ENCODE assay signal across 20 cellular contexts in the genomic region with DNA sequence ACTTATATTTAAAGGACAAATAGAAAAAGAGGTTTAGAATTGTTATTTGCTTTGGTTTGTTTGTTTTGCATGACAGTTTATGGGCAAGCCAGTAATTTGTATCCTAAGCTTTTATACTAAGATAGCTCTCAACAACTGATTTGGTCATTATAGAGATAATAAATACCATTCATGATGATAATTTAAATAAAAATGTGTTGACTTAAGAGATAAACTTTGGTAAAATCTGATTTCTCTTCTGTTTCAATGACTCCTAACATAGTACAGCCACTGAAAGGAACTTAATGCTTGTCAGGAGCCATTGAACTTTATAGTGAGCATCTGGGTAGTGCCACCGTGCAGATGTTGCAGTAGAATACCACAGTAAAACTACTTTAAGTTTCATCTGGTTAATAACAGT.
A peak's percentile ranks its signal among the peaks of the same experiment; 100 is the strongest.
DNase-seq lines count a peak whose midpoint lies in the region; ATAC-seq and TF ChIP-seq lines count a peak whose summit lies in the region.
"Had no signal": no experiment of that assay in that cellular context is flagged by ENCODE, and none has a peak within 500 bp of the region (broad histone marks: within the 10 kb centered on the region; RNA-seq: fewer than 3 reads in every experiment).

No MANE protein-coding gene starts in this region.

- no peaks in the 10 kb centered on the region for H4K20me1 ChIP-seq in Karpas-422 (ENCODE audit: insufficient read depth, low read depth, low read length)
- H4K20me1 ChIP-seq: BLaER1 had no signal

- H3K4me1 Mint-ChIP-seq in endothelial cell (ENCODE audit: unreplicated experiment) = peaks cover 30% of the 10 kb centered on the region

- no peak overlapping the region for H2AFZ ChIP-seq in Karpas-422 (ENCODE audit: low read length)
- H2AFZ ChIP-seq: GM23338 had no signal

- no peak for ATAC-seq in HG02885 (IDR thresholded peaks at IDR 0.05; ENCODE audit: poor library complexity, unreplicated experiment)
- ATAC-seq: A549, GM23338, Panc1 had no signal

- TF ChIP-seq CTCF in endothelial cell (IDR thresholded peaks at IDR 0.05; ENCODE audit: unreplicated experiment) = no peak

- H3K4me1 ChIP-seq in Karpas-422 (ENCODE audit: low read length) = peaks cover 37% of the 10 kb centered on the region
- H3K4me1 ChIP-seq: SJSA1 had no signal

- DNase-seq in NCI-H1105 treated with DMSO at 0.1 percent for 48 hours (lab: John Stamatoyannopoulos, UW) (peak; percentile 28), NCI-H1105 (lab: John Stamatoyannopoulos, UW) (no peak), Karpas-422 (no peak), NCI-H69 (lab: John Stamatoyannopoulos, UW) (peak; percentile 64), endothelial cell (ENCODE audit: low spot score) (no peak)
- DNase-seq in NK-92 treated with Interleukin-12 subunit alpha and Interleukin-12 subunit beta, amount 100 ng/mL, for 24 hours (lab: John Stamatoyannopoulos, UW) = no peak
- DNase-seq: Calu3; CD4-positive, alpha-beta memory T cell; HCEC 1CT; MV-4-11; NCI-H187 treated with DMSO at 0.1 percent for 48 hours; NCI-H2171 treated with DMSO at 0.1 percent for 48 hours; NCI-H446; NCI-H82 had no signal

- H3K27ac Mint-ChIP-seq in endothelial cell (ENCODE audit: unreplicated experiment) = peak overlapping the region; percentile 48
- H3K27ac Mint-ChIP-seq: GM23338 had no signal

- H3K27me3 Mint-ChIP-seq in endothelial cell (ENCODE audit: unreplicated experiment) = peaks cover 3% of the 10 kb centered on the region
- H3K27me3 Mint-ChIP-seq: CD4-positive, alpha-beta memory T cell had no signal

- H3K4me3 ChIP-seq in Karpas-422 (ENCODE audit: low read length) = no peak overlapping the region
- H3K4me3 ChIP-seq: A549, BLaER1, GM23338, SJSA1 had no signal

- H3K4me2 ChIP-seq in Karpas-422 (ENCODE audit: low read depth, low read length, poor library complexity, severe bottlenecking) = no peak overlapping the region
- H3K4me2 ChIP-seq: A549, GM23338 had no signal

- H3K36me3 ChIP-seq in Karpas-422 (ENCODE audit: insufficient read depth, low read length) = no peaks in the 10 kb centered on the region
- H3K36me3 ChIP-seq: SJSA1 had no signal

- H3K9me2 ChIP-seq in Karpas-422 (replicated peaks; ENCODE audit: insufficient read depth, low read length) = no peaks in the 10 kb centered on the region; the same call in 1 of the 2 replicates

- H3K36me3 Mint-ChIP-seq in endothelial cell (ENCODE audit: low read depth, unreplicated experiment) = no peaks in the 10 kb centered on the region

- no peak overlapping the region for H3K9ac ChIP-seq in Karpas-422 (ENCODE audit: low read length)
- H3K9ac ChIP-seq: BLaER1 had no signal

- peaks cover 66% of the 10 kb centered on the region for H3K79me2 ChIP-seq in Karpas-422 (ENCODE audit: low read length)

- no peaks in the 10 kb centered on the region for H3K9me3 ChIP-seq in Karpas-422 (ENCODE audit: low read length)
- H3K9me3 ChIP-seq: A549, BLaER1, SJSA1 had no signal

- H3K4me3 Mint-ChIP-seq in endothelial cell (ENCODE audit: unreplicated experiment) = no peak overlapping the region
- H3K4me3 Mint-ChIP-seq: CD4-positive, alpha-beta memory T cell; GM23338 had no signal

- peak overlapping the region; percentile 40; the same call in 1 of the 2 replicates for H3K27ac ChIP-seq in Karpas-422 (ENCODE audit: low read length)
- H3K27ac ChIP-seq: A549, BLaER1, SJSA1 had no signal

- H3K27me3 ChIP-seq in Karpas-422 (ENCODE audit: low read length) = no peaks in the 10 kb centered on the region
- H3K27me3 ChIP-seq: BLaER1, SJSA1 had no signal

- H3K9me3 Mint-ChIP-seq in endothelial cell (ENCODE audit: unreplicated experiment) = no peaks in the 10 kb centered on the region
- H3K9me3 Mint-ChIP-seq: CD4-positive, alpha-beta memory T cell; GM23338 had no signal

Comparison
In these comparisons a context has a peak if more than half of its experiments do, and no peak if none do; other contexts are left out.
1. DNase-seq: peak in NCI-H1105 treated with DMSO at 0.1 percent for 48 hours (single experiment) and NCI-H69 (single experiment); none in NCI-H1105 (single experiment), Karpas-422 (single experiment), endothelial cell (single experiment) and NK-92 treated with Interleukin-12 subunit alpha and Interleukin-12 subunit beta, amount 100 ng/mL, for 24 hours (single experiment).